Comparison of ENCODE assay signal across 8 cellular contexts in genomic region chr4:158768577-158769174, GRCh38. TPM values are rescaled to one million over a fixed set of nuclear protein-coding genes. Genes with fewer than 3 reads are reported as not detected.
DNase-seq lines count a peak whose midpoint lies in the region; ATAC-seq and TF ChIP-seq lines count a peak whose summit lies in the region.

Gene FNIP2, plus strand, starts transcription at chr4:158769026. Its CDS starts 187 bp downstream, at chr4:158769213.

- peak; percentile 89 for ATAC-seq in T-helper 17 cell

- H3K4me3 Mint-ChIP-seq in T-helper 17 cell = peak within 1 kb of the TSS; percentile 98

- intact Hi-C loops in vagina (cut with DNase I) = no loop called here

- no peaks in the 10 kb centered on the region for H4K20me1 ChIP-seq in hepatocyte (ENCODE audit: insufficient read depth, poor library complexity, severe bottlenecking)

- in situ Hi-C loops in astrocyte of the cerebellum (cut with HindIII; ENCODE audit: low sequenced_read_pairs) = no loop called here

- H3K36me3 Mint-ChIP-seq in T-helper 17 cell (ENCODE audit: low read depth) = no peaks in the 10 kb centered on the region

- peaks cover 20% of the 10 kb centered on the region for H3K4me1 Mint-ChIP-seq in T-helper 17 cell

- no peaks in the 10 kb centered on the region for H3K36me3 ChIP-seq in hepatocyte (replicated peaks; ENCODE audit: insufficient read depth, low read depth)
- no peaks in the 10 kb centered on the region for H3K36me3 ChIP-seq in vagina

- H3K9me3 ChIP-seq in T-helper 17 cell (ENCODE audit: control insufficient read depth, low read length, poor library complexity, severe bottlenecking) = no peaks in the 10 kb centered on the region
- no peaks in the 10 kb centered on the region for H3K9me3 ChIP-seq in hepatocyte (ENCODE audit: low read depth)
- H3K9me3 ChIP-seq in vagina = no peaks in the 10 kb centered on the region

- H3K27ac Mint-ChIP-seq in T-helper 17 cell = peak within 1 kb of the TSS; percentile 96

- WGBS in hepatocyte (ENCODE audit: low lambda C conversion rate, missing lambda C conversion rate) = under 1% methylated on average over 41 of the region's 85 CpGs

- DNase-seq in GM12865 (ENCODE audit: low read depth) = peak; percentile 67
- no peak for DNase-seq in HFF-Myc (ENCODE audit: extremely low read depth, low read depth)
- DNase-seq in NAMALWA (ENCODE audit: low spot score) = peak; percentile 75
- DNase-seq in T-helper 17 cell = peak; percentile 63 to 75 (median 73)
- no peak for DNase-seq in astrocyte of the cerebellum (ENCODE audit: low read depth)
- DNase-seq in hepatocyte (ENCODE audit: low spot score) = peak; percentile 91
- DNase-seq in renal cortical epithelial cell (ENCODE audit: low read depth) = no peak
- no peak for DNase-seq in vagina (ENCODE audit: extremely low spot score in 2 of 2)

- no peaks in the 10 kb centered on the region for H3K27me3 Mint-ChIP-seq in T-helper 17 cell

- peaks cover 42% of the 10 kb centered on the region for H3K79me2 ChIP-seq in hepatocyte

- peak within 1 kb of the TSS; percentile 89 for H2AFZ ChIP-seq in hepatocyte

- H3K4me1 ChIP-seq in hepatocyte (ENCODE audit: insufficient read depth) (peaks cover 7% of the 10 kb centered on the region), vagina (peaks cover 48% of the 10 kb centered on the region)

- peak within 1 kb of the TSS; percentile 85 for H3K4me2 ChIP-seq in hepatocyte

- no peak for TF ChIP-seq CTCF in GM12865 (IDR thresholded peaks at IDR 0.05; ENCODE audit: insufficient read depth, low read depth, low read length, missing control alignments)
- TF ChIP-seq CTCF in HFF-Myc (IDR thresholded peaks at IDR 0.05; ENCODE audit: low read depth, low read length, missing control alignments) = no peak
- TF ChIP-seq CTCF in astrocyte of the cerebellum (IDR thresholded peaks at IDR 0.05; ENCODE audit: low read depth, low read length, missing control alignments) = no peak
- TF ChIP-seq CTCF in hepatocyte (IDR thresholded peaks at IDR 0.05; ENCODE audit: poor library complexity) = no peak
- no peak for TF ChIP-seq CTCF in vagina (IDR thresholded peaks at IDR 0.05)

- peak within 1 kb of the TSS; percentile 92 for H3K4me3 ChIP-seq in GM12865 (ENCODE audit: low read depth, low read length)
- H3K4me3 ChIP-seq in HFF-Myc (replicated peaks; ENCODE audit: low read depth, low read length) = peak within 1 kb of the TSS; percentile 74
- H3K4me3 ChIP-seq in astrocyte of the cerebellum (ENCODE audit: low read depth, low read length) = peak within 1 kb of the TSS; percentile 88
- peak within 1 kb of the TSS; percentile 86 for H3K4me3 ChIP-seq in hepatocyte
- H3K4me3 ChIP-seq in vagina = peak within 1 kb of the TSS; percentile 93 to 94

- TF ChIP-seq POLR2A in vagina (IDR thresholded peaks at IDR 0.05) = peak in 1 of 2 donors; percentile 37

- no peaks in the 10 kb centered on the region for H3K27me3 ChIP-seq in hepatocyte
- no peaks in the 10 kb centered on the region for H3K27me3 ChIP-seq in vagina

- H3K9me2 ChIP-seq in hepatocyte (replicated peaks; ENCODE audit: insufficient read depth) = no peaks in the 10 kb centered on the region

- peak within 1 kb of the TSS; percentile 94 for H3K27ac ChIP-seq in hepatocyte
- H3K27ac ChIP-seq in vagina = peak within 1 kb of the TSS; percentile 92

RNA-seq across cellular contexts. Expression of gene FNIP2, which starts in this region (rescaled TPM):
- 10 to 100 TPM in 1 of 2 donors, 1 to 10 TPM in 1; 7.7 to 11.5 TPM for total RNA-seq in T-helper 17 cell
- 53.2 and 61.0 TPM in 2 replicates for total RNA-seq in hepatocyte
- 20.8 and 23.4 TPM in 2 replicates for polyA plus RNA-seq in hepatocyte
- total RNA-seq in renal cortical epithelial cell = 143 TPM in 2 replicates
- total RNA-seq in vagina = 25.3 TPM

Comparison
In these comparisons a context has a peak if more than half of its experiments do, and no peak if none do; other contexts are left out.
1. DNase-seq: peak in GM12865 (single experiment), NAMALWA (single experiment), T-helper 17 cell (3 of 3) and hepatocyte (single experiment); none in HFF-Myc (single experiment), astrocyte of the cerebellum (single experiment), renal cortical epithelial cell (single experiment) and vagina (0 of 2).
2. Peak in every context shown above with its lines, with median percentiles within 50 percentile points of each other: H3K4me3 ChIP-seq.